Comparison of ENCODE assay signal across 14 cellular contexts in the genomic region with DNA sequence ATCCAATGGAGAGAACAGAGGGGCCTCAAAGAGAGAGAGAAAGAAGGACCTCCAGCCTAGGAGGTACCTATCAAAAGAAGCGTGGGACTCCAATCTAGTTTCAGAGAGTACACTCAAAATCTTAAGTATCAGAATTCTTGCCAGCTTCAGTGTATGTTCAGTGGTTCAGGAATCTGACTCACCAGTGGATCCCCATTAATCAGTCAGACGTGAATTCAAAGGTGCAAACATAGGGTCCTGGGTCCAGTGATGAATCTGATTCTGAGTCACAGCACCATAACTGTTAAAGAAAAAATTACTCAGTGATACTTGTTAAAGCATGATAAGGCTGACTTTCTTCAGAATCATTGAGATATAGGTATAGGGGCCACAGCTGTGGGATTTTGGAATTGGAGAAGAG. TPM values are rescaled to one million over a fixed set of nuclear protein-coding genes. Genes with fewer than 3 reads are reported as not detected.
A peak's percentile ranks its signal among the peaks of the same experiment; 100 is the strongest.
DNase-seq lines count a peak whose midpoint lies in the region; ATAC-seq and TF ChIP-seq lines count a peak whose summit lies in the region.
"Had no signal": no experiment of that assay in that cellular context is flagged by ENCODE, and none has a peak within 500 bp of the region (broad histone marks: within the 10 kb centered on the region; RNA-seq: fewer than 3 reads in every experiment).

No MANE protein-coding gene starts in this region.

- CTCF ChIA-PET in activated CD4-positive, alpha-beta T cell treated with anti-CD3 and anti-CD28 coated beads, Interleukin-2, amount 10 ng/mL, durations not matched to agents 7 days and 5 days (lab: Charles Lee) = no interaction called here
- CTCF ChIA-PET in CD4-positive, alpha-beta T cell (lab: Charles Lee) = no interaction called here

- peaks cover 6% of the 10 kb centered on the region for H3K4me1 Mint-ChIP-seq in activated CD4-positive, alpha-beta T cell treated with anti-CD3 and anti-CD28 coated beads, Interleukin-2, amount 10 ng/mL, durations not matched to agents 7 days and 5 days
- peaks cover 10% of the 10 kb centered on the region for H3K4me1 Mint-ChIP-seq in CD4-positive, alpha-beta T cell (ENCODE audit: low read depth)

- H3K27ac Mint-ChIP-seq in activated CD4-positive, alpha-beta T cell treated with anti-CD3 and anti-CD28 coated beads, Interleukin-2, amount 10 ng/mL, durations not matched to agents 7 days and 5 days = peak overlapping the region; percentile 28
- no peak overlapping the region for H3K27ac Mint-ChIP-seq in CD4-positive, alpha-beta T cell

- POLR2A ChIA-PET in activated CD4-positive, alpha-beta T cell treated with anti-CD3 and anti-CD28 coated beads, Interleukin-2, amount 10 ng/mL, durations not matched to agents 7 days and 5 days (lab: Charles Lee) = no interaction called here
- POLR2A ChIA-PET in CD4-positive, alpha-beta T cell (lab: Charles Lee) = no interaction called here

- no peaks in the 10 kb centered on the region for H3K9me3 Mint-ChIP-seq in activated CD4-positive, alpha-beta T cell treated with anti-CD3 and anti-CD28 coated beads, Interleukin-2, amount 10 ng/mL, durations not matched to agents 7 days and 5 days
- no peaks in the 10 kb centered on the region for H3K9me3 Mint-ChIP-seq in CD4-positive, alpha-beta T cell

- no peak overlapping the region for H3K27ac ChIP-seq in CD4-positive, alpha-beta T cell (ENCODE audit: low read depth, low read length)
- H3K27ac ChIP-seq: right lobe of liver had no signal

- H3K27me3 Mint-ChIP-seq in activated CD4-positive, alpha-beta T cell treated with anti-CD3 and anti-CD28 coated beads, Interleukin-2, amount 10 ng/mL, durations not matched to agents 7 days and 5 days = no peaks in the 10 kb centered on the region
- H3K27me3 Mint-ChIP-seq in CD4-positive, alpha-beta T cell = no peaks in the 10 kb centered on the region

- in situ Hi-C loops in ACHN (cut with HindIII; ENCODE audit: low pct_ligation_motif_present, low pct_unique_long_range_greater_than_20kb, low sequenced_read_pairs) = no loop called here

- DNase-seq in ACHN (peak; percentile 76), glomerular endothelial cell (ENCODE audit: extremely low read depth, low read depth, low spot score) (peak; percentile 39), mucosa of gallbladder (ENCODE audit: low spot score) (no peak), islet precursor cell (no peak)
- no peak for DNase-seq in activated CD4-positive, alpha-beta T cell treated with anti-CD3 and anti-CD28 coated beads, Interleukin-2, amount 10 ng/mL, durations not matched to agents 7 days and 5 days
- no peak for DNase-seq in CD4-positive, alpha-beta T cell
- DNase-seq: DMS53; effector CD8-positive, alpha-beta T cell; NCI-H1105 treated with DMSO at 0.1 percent for 48 hours; right lobe of liver had no signal

- no peak for TF ChIP-seq CTCF in CD4-positive, alpha-beta T cell (IDR thresholded peaks at IDR 0.05)

- H3K27me3 ChIP-seq in CD4-positive, alpha-beta T cell (ENCODE audit: control insufficient read depth, insufficient read depth, low read length) = no peaks in the 10 kb centered on the region
- H3K27me3 ChIP-seq: right lobe of liver had no signal

- H3K9me3 ChIP-seq in CD4-positive, alpha-beta T cell (ENCODE audit: control insufficient read depth, low read length) = no peaks in the 10 kb centered on the region
- H3K9me3 ChIP-seq: right lobe of liver had no signal

- intact Hi-C loops in CD4-positive, alpha-beta T cell (cut with DNase I, micrococcal nuclease) = no loop called here

- H3K4me3 Mint-ChIP-seq in activated CD4-positive, alpha-beta T cell treated with anti-CD3 and anti-CD28 coated beads, Interleukin-2, amount 10 ng/mL, durations not matched to agents 7 days and 5 days = no peak overlapping the region
- no peak overlapping the region for H3K4me3 Mint-ChIP-seq in CD4-positive, alpha-beta T cell

- peak; percentile 55 for ATAC-seq in GM18508 (IDR thresholded peaks at IDR 0.05; ENCODE audit: insufficient read depth, unreplicated experiment)
- ATAC-seq in CD4-positive, alpha-beta T cell (ENCODE audit: poor library complexity) = no peak
- no peak for ATAC-seq in HG03045 (IDR thresholded peaks at IDR 0.05; ENCODE audit: unreplicated experiment)
- ATAC-seq: left lobe of liver, right lobe of liver, Right ventricle myocardium inferior had no signal

- H3K36me3 Mint-ChIP-seq in activated CD4-positive, alpha-beta T cell treated with anti-CD3 and anti-CD28 coated beads, Interleukin-2, amount 10 ng/mL, durations not matched to agents 7 days and 5 days (ENCODE audit: low read depth) = peaks cover 21% of the 10 kb centered on the region
- H3K36me3 Mint-ChIP-seq in CD4-positive, alpha-beta T cell (ENCODE audit: low read depth) = peaks cover 32% of the 10 kb centered on the region

RNA-seq across cellular contexts. Expression of a gene that starts 33.2 kb away (rescaled TPM):
- 10 to 100 TPM; 66.9 to 72.0 TPM for total RNA-seq in activated CD4-positive, alpha-beta T cell treated with anti-CD3 and anti-CD28 coated beads, Interleukin-2, amount 10 ng/mL, durations not matched to agents 7 days and 5 days
- 23.7 and 33.1 TPM in 2 replicates for total RNA-seq in glomerular endothelial cell
- total RNA-seq in mucosa of gallbladder = 116 TPM
- total RNA-seq in CD4-positive, alpha-beta T cell = 10 to 100 TPM; 24.3 to 26.4 TPM

Comparison
In these comparisons a context has a peak if more than half of its experiments do, and no peak if none do; other contexts are left out.
1. DNase-seq: peak in ACHN (single experiment) and glomerular endothelial cell (single experiment); none in activated CD4-positive, alpha-beta T cell treated with anti-CD3 and anti-CD28 coated beads, Interleukin-2, amount 10 ng/mL, durations not matched to agents 7 days and 5 days (single experiment), mucosa of gallbladder (single experiment), CD4-positive, alpha-beta T cell (0 of 10) and islet precursor cell (single experiment).